22 cellular contexts compared by ENCODE assay signal in genomic region chr3:192875971-192876565, GRCh38.
DNase-seq lines count a peak whose midpoint lies in the region; ATAC-seq lines count a peak whose summit lies in the region.
"Had no signal": no experiment of that assay in that cellular context is flagged by ENCODE, and none has a peak within 500 bp of the region (broad histone marks: within the 10 kb centered on the region; RNA-seq: fewer than 3 reads in every experiment).

No MANE protein-coding gene starts in this region.

- no peaks in the 10 kb centered on the region for H3K27me3 Mint-ChIP-seq in effector memory CD8-positive, alpha-beta T cell
- H3K27me3 Mint-ChIP-seq: progenitor cell of endocrine pancreas had no signal

- peaks cover 11% of the 10 kb centered on the region for H3K4me1 ChIP-seq in adipocyte (ENCODE audit: control insufficient read depth, insufficient read depth, low read length)

- no peaks in the 10 kb centered on the region for H3K36me3 ChIP-seq in adipocyte (ENCODE audit: control insufficient read depth, insufficient read depth, low read length, severe bottlenecking)
- H3K36me3 ChIP-seq: HAP-1, thyroid gland had no signal

- peaks cover 0 to 12% of the 10 kb centered on the region in 2 donors for H3K9me3 Mint-ChIP-seq in effector memory CD8-positive, alpha-beta T cell

- no peak overlapping the region for H3K27ac Mint-ChIP-seq in effector memory CD8-positive, alpha-beta T cell
- H3K27ac Mint-ChIP-seq: B cell; natural killer cell treated with Interleukin-12 subunit alpha and Interleukin-12 subunit beta and Interleukin-15 and Interleukin-18, amount 100 ng/mL, for 72 hours; progenitor cell of endocrine pancreas had no signal

- no peaks in the 10 kb centered on the region for H3K9me3 ChIP-seq in adipocyte (ENCODE audit: control insufficient read depth, low read length)
- H3K9me3 ChIP-seq: Caco-2, HAP-1, thyroid gland had no signal

- H3K27me3 ChIP-seq in adipocyte (replicated peaks; ENCODE audit: control insufficient read depth, insufficient read depth, low read length): no peaks in the 10 kb centered on the region
- H3K27me3 ChIP-seq: thyroid gland had no signal

- no peak overlapping the region for H3K4me3 Mint-ChIP-seq in effector memory CD8-positive, alpha-beta T cell
- H3K4me3 Mint-ChIP-seq: B cell; natural killer cell treated with Interleukin-12 subunit alpha and Interleukin-12 subunit beta and Interleukin-15 and Interleukin-18, amount 100 ng/mL, for 72 hours had no signal

- no peak overlapping the region for H3K9ac ChIP-seq in adipocyte (ENCODE audit: low read length)

- ATAC-seq in effector memory CD8-positive, alpha-beta T cell (replicated peaks): no peak
- ATAC-seq in HG03097 (IDR thresholded peaks at IDR 0.05; ENCODE audit: low FRiP score, unreplicated experiment) (no peak), GM21367 (IDR thresholded peaks at IDR 0.05; ENCODE audit: unreplicated experiment) (no peak)
- ATAC-seq: natural killer cell treated with Interleukin-12 subunit alpha and Interleukin-12 subunit beta and Interleukin-15 and Interleukin-18, amount 100 ng/mL, for 72 hours had no signal

- DNase-seq in GM03348 (ENCODE audit: low spot score): peak; percentile 51
- peak; percentile 38 for DNase-seq in HuH-7 (ENCODE audit: low spot score)
- peak; percentile 22 for DNase-seq in adipocyte (ENCODE audit: low read depth)
- DNase-seq in iris pigment epithelial cell (ENCODE audit: low read depth): peak; percentile 31
- DNase-seq in NCI-H526 (lab: John Stamatoyannopoulos, UW): no peak
- no peak for DNase-seq in effector memory CD8-positive, alpha-beta T cell
- DNase-seq: activated CD4-positive, alpha-beta T cell treated with anti-CD3 and anti-CD28 coated beads for 48 hours; activated CD8-positive, alpha-beta memory T cell treated with anti-CD3 and anti-CD28 coated beads, Interleukin-2, amount 50 U/mL, for 4 hours; activated naive CD4-positive, alpha-beta T cell treated with Interleukin-2 at 50 U/mL for 16 hours; Caco-2; head of caudate nucleus; NCI-H1694 treated with DMSO at 0.1 percent for 48 hours; NCI-H446 treated with DMSO at 0.1 percent for 48 hours; stimulated activated CD4-positive, alpha-beta T cell treated with anti-CD3 and anti-CD28 coated beads, Interleukin-12 subunit alpha, Interleukin-12 subunit beta, amount 100 ng/mL, for 4 hours; thyroid gland had no signal

- H3K4me1 Mint-ChIP-seq in effector memory CD8-positive, alpha-beta T cell (ENCODE audit: low read depth in 2 of 2): no peaks in the 10 kb centered on the region
- H3K4me1 Mint-ChIP-seq: B cell had no signal

- H3K4me3 ChIP-seq in adipocyte (ENCODE audit: low read length): no peak overlapping the region
- H3K4me3 ChIP-seq: coronary artery, HAP-1, thyroid gland had no signal

- H3K36me3 Mint-ChIP-seq in effector memory CD8-positive, alpha-beta T cell (ENCODE audit: insufficient read depth): peaks cover 3% of the 10 kb centered on the region
- H3K36me3 Mint-ChIP-seq: natural killer cell treated with Interleukin-12 subunit alpha and Interleukin-12 subunit beta and Interleukin-15 and Interleukin-18, amount 100 ng/mL, for 72 hours had no signal

Comparison
In these comparisons a context has a peak if more than half of its experiments do, and no peak if none do; other contexts are left out.
1. DNase-seq: peak in GM03348 (single experiment), HuH-7 (single experiment), adipocyte (single experiment) and iris pigment epithelial cell (single experiment); none in NCI-H526 (0 of 2) and effector memory CD8-positive, alpha-beta T cell (0 of 3).